In the genomic region with DNA sequence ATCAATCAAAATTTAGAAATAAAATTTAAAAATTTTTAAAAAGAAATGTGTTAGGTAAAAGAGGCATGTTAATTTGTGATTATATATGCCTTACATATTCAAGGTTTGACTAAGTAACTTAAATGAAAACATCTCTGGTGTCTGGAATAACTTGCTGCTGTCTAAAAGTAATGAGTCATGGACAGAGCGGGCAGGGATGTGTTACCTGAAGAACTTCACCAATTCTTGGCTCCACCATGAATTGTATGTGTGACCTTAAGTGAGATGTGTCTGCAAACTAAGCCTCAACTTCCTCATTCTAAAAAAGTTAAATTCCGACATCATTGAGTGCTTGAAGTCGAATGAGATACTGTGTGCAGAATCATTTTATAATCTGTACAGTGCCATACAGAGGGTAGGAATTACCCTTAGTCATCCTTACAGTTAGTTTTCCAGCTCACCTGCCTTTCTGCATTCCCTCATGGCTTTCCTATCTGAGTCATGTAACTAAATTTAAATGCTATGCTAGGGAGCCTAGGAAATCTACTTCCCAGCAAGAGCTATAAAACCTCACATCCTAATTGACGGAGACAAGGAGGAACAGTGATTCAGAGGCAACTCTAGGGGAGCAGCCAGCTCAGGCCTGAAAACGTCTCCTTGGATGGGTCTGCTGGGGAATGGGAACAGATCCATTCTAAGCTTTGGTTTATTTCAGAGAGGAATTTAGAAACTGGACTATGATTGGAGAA, we compare ENCODE assay signal across 10 cellular contexts.
A peak's percentile ranks its signal among the peaks of the same experiment; 100 is the strongest.
DNase-seq lines count a peak whose midpoint lies in the region; TF ChIP-seq lines count a peak whose summit lies in the region.
"Had no signal": no experiment of that assay in that cellular context is flagged by ENCODE, and none has a peak within 500 bp of the region (broad histone marks: within the 10 kb centered on the region; RNA-seq: fewer than 3 reads in every experiment).

No MANE protein-coding gene starts in this region.

- TF ChIP-seq POLR2A in NB4 (IDR thresholded peaks at IDR 0.05; ENCODE audit: extremely low read depth, insufficient read length), result no peak

- H3K36me3 Mint-ChIP-seq in mesothelial cell of epicardium, result no peaks in the 10 kb centered on the region

- DNase-seq in AG08395 (ENCODE audit: low spot score), result peak; percentile 91
- peak; percentile 8 for DNase-seq in NB4 (ENCODE audit: low read depth)
- peak; percentile 7 for DNase-seq in dermis blood vessel endothelial cell
- DNase-seq in mesothelial cell of epicardium (ENCODE audit: low spot score in 2 of 2, unreplicated experiment in 2 of 2), result no peak
- no peak for DNase-seq in DMS79 (lab: John Stamatoyannopoulos, UW)
- DNase-seq in NCI-H1417 treated with DMSO at 0.1 percent for 48 hours (lab: John Stamatoyannopoulos, UW), result no peak
- DNase-seq in GM13976 (ENCODE audit: low spot score), result no peak
- DNase-seq in NCI-H2081 treated with DMSO at 0.1 percent for 48 hours (lab: John Stamatoyannopoulos, UW), result no peak
- DNase-seq: activated naive CD4-positive, alpha-beta T cell treated with anti-CD3 and anti-CD28 coated beads for 36 hours had no signal

- no peak overlapping the region for H3K4me3 Mint-ChIP-seq in mesothelial cell of epicardium
- H3K4me3 Mint-ChIP-seq: activated naive CD4-positive, alpha-beta T cell treated with anti-CD3 and anti-CD28 coated beads for 36 hours had no signal

- in situ Hi-C loops in GM13976 (cut with MboI; ENCODE audit: low sequenced_read_pairs, unreplicated experiment), result no loop called here

- no peak overlapping the region for H3K4me3 ChIP-seq in NB4 (ENCODE audit: low read depth, low read length)
- H3K4me3 ChIP-seq: skin epidermis had no signal

- no peaks in the 10 kb centered on the region for H3K9me3 Mint-ChIP-seq in mesothelial cell of epicardium
- H3K9me3 Mint-ChIP-seq: activated naive CD4-positive, alpha-beta T cell treated with anti-CD3 and anti-CD28 coated beads for 36 hours had no signal

- peak overlapping the region; percentile 40 for H3K27ac Mint-ChIP-seq in mesothelial cell of epicardium
- H3K27ac Mint-ChIP-seq: activated naive CD4-positive, alpha-beta T cell treated with anti-CD3 and anti-CD28 coated beads for 36 hours had no signal

- H3K4me1 Mint-ChIP-seq in mesothelial cell of epicardium, result peaks cover 32% of the 10 kb centered on the region

- TF ChIP-seq CTCF in NB4 (IDR thresholded peaks at IDR 0.05; ENCODE audit: low read depth, low read length), result no peak
- TF ChIP-seq CTCF in mesothelial cell of epicardium (IDR thresholded peaks at IDR 0.05; ENCODE audit: unreplicated experiment), result no peak
- no peak for TF ChIP-seq CTCF in GM13976 (IDR thresholded peaks at IDR 0.05; ENCODE audit: borderline replicate concordance, control extremely low read depth, extremely low read depth, insufficient read depth, missing control alignments)

- no peaks in the 10 kb centered on the region for H3K27me3 Mint-ChIP-seq in mesothelial cell of epicardium (ENCODE audit: low read depth)

Comparison
In these comparisons a context has a peak if more than half of its experiments do, and no peak if none do; other contexts are left out.
1. DNase-seq: peak in AG08395 (single experiment), NB4 (single experiment) and dermis blood vessel endothelial cell (single experiment); none in mesothelial cell of epicardium (0 of 2), DMS79 (single experiment), NCI-H1417 treated with DMSO at 0.1 percent for 48 hours (single experiment), GM13976 (single experiment) and NCI-H2081 treated with DMSO at 0.1 percent for 48 hours (single experiment).